Comparison of ENCODE assay signal across 1 cellular context in the genomic region with DNA sequence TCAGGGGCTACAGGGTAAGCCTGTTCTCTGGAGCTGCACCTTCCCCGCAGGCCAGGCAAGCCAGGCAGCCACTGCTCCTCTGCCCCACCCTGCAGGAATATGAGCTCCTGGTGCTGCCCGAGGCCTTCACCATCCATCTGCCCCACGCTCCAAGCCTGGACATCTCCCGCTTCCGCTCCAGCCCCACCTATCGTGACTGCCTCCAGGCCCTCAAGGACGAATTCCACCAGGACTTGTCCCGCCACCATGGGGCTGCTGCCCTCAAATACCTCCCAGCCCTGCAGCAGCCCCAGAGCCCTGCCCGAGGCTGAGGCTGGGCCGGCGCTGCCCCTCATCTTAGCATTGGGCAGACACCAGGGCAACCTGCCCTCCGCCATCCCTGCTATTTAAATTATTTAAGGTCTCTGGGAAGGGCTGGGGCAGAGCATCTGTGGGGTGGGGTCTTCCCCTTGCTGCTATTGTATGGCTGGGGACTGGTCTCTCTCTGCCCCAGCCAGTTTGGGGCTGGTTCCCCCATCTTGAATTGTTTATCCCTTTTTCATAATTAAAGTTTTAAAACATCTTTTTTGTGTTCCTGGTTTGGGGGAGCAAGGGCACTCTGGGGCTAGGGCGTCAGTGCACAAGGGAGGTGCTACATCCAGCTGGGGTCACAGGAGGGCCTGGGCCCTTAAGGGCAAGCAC.
TF ChIP-seq lines count a peak whose summit lies in the region.

No MANE protein-coding gene starts in this region.

TF ChIP-seq in H1, 55 proteins besides CTCF, POLR2A, EP300 and RAD21:
- 0 out of 2 replicates have a peak, but pooled peaks have one; percentile 12 for TF ChIP-seq POLR2AphosphoS5 (IDR thresholded peaks at IDR 0.05; ENCODE audit: low read depth, low read length)
- no peak for TF ChIP-seq YY1 (IDR thresholded peaks at IDR 0.05; ENCODE audit: low read depth, low read length)
- TF ChIP-seq TAF7 (optimal IDR thresholded peaks at IDR 0.05; ENCODE audit: borderline replicate concordance, low read depth, low read length) = no peak
- no peak for TF ChIP-seq BACH1 (IDR thresholded peaks at IDR 0.05; ENCODE audit: low read length)
- no peak for TF ChIP-seq RNF2 (IDR thresholded peaks at IDR 0.05; ENCODE audit: borderline replicate concordance, low read depth, low read length, missing control alignments, poor library complexity, severe bottlenecking)
- TF ChIP-seq CEBPB (IDR thresholded peaks at IDR 0.05; ENCODE audit: low read depth, low read length) = no peak
- no peak for TF ChIP-seq RXRA (IDR thresholded peaks at IDR 0.05; ENCODE audit: insufficient read depth, low read depth, low read length)
- TF ChIP-seq PHF8 (conservative IDR thresholded peaks at IDR 0.05; ENCODE audit: low read depth, low read length) = no peak
